ENCODE assay signal across 1 cellular context in the genomic region with DNA sequence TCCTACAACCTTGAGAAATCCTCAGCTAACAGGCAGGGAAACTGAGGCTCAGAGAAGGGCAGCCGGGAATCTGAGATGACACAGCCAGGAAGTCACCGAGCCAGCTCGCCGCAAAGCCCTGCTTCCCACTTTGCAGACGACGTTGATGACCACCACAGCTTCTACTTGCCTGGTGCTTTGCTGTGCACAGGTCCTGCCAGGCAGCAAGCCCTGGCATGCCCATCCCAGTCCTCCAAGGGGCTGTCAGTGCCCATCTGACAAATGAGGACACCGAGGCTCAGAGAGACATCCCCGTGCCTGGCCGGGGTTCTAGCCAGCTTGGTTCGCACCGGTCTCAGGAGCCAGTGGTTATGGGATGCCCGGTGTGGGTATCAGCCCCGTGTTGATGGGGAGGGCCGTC.
TF ChIP-seq lines count a peak whose summit lies in the region.

No MANE protein-coding gene starts in this region.

TF ChIP-seq in IMR-90, 13 proteins besides CTCF, POLR2A, EP300 and RAD21:
- no peak for TF ChIP-seq SMC3 (IDR thresholded peaks at IDR 0.05; ENCODE audit: low read depth, low read length)
- no peak for TF ChIP-seq MXI1 (IDR thresholded peaks at IDR 0.05; ENCODE audit: borderline replicate concordance, low read depth, low read length)
- TF ChIP-seq CEBPB (IDR thresholded peaks at IDR 0.05; ENCODE audit: low read depth, low read length): no peak
- no peak for TF ChIP-seq CHD1 (IDR thresholded peaks at IDR 0.05; ENCODE audit: low read depth, low read length)
- TF ChIP-seq MAFK (IDR thresholded peaks at IDR 0.05; ENCODE audit: low read depth, low read length): no peak
- TF ChIP-seq NFE2L2 (IDR thresholded peaks at IDR 0.05; ENCODE audit: low read depth, low read length): no peak
- no peak for TF ChIP-seq RCOR1 (IDR thresholded peaks at IDR 0.05; ENCODE audit: insufficient replicate concordance, low read length)
- TF ChIP-seq, protein P1, sequence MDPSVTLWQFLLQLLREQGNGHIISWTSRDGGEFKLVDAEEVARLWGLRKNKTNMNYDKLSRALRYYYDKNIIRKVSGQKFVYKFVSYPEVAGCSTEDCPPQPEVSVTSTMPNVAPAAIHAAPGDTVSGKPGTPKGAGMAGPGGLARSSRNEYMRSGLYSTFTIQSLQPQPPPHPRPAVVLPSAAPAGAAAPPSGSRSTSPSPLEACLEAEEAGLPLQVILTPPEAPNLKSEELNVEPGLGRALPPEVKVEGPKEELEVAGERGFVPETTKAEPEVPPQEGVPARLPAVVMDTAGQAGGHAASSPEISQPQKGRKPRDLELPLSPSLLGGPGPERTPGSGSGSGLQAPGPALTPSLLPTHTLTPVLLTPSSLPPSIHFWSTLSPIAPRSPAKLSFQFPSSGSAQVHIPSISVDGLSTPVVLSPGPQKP (IDR thresholded peaks at IDR 0.05; ENCODE audit: borderline replicate concordance, low read depth, low read length): no peak
- TF ChIP-seq BHLHE40 (IDR thresholded peaks at IDR 0.05; ENCODE audit: low read depth, low read length): no peak
- TF ChIP-seq, protein P2, sequence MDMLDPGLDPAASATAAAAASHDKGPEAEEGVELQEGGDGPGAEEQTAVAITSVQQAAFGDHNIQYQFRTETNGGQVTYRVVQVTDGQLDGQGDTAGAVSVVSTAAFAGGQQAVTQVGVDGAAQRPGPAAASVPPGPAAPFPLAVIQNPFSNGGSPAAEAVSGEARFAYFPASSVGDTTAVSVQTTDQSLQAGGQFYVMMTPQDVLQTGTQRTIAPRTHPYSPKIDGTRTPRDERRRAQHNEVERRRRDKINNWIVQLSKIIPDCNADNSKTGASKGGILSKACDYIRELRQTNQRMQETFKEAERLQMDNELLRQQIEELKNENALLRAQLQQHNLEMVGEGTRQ (IDR thresholded peaks at IDR 0.05; ENCODE audit: low read depth, low read length): no peak
- no peak for TF ChIP-seq RFX5 (IDR thresholded peaks at IDR 0.05; ENCODE audit: low read depth, low read length)
- no peak for TF ChIP-seq MAZ (IDR thresholded peaks at IDR 0.05; ENCODE audit: borderline replicate concordance, low read depth, low read length)
